ENCODE assay signal across 33 cellular contexts in genomic region chr3:26536955-26537354, GRCh38.
"Had no signal": no experiment of that assay in that cellular context is flagged by ENCODE, and none has a peak within 500 bp of the region (broad histone marks: within the 10 kb centered on the region; RNA-seq: fewer than 3 reads in every experiment).

No MANE protein-coding gene starts in this region.

- H3K36me3 ChIP-seq: adrenal gland, brain microvascular endothelial cell, breast epithelium had no signal

- H3K4me1 ChIP-seq: adrenal gland, body of pancreas, breast epithelium had no signal

- FAIRE-seq: astrocyte, TTC549 had no signal

- H3K9me3 ChIP-seq: adrenal gland, body of pancreas had no signal

- H3K27ac ChIP-seq: adrenal gland, body of pancreas, brain microvascular endothelial cell, breast epithelium, VCaP had no signal

- ATAC-seq: activated CD8-positive, alpha-beta T cell treated with anti-CD3 and anti-CD28 coated beads for 36 hours; activated naive CD4-positive, alpha-beta T cell treated with anti-CD3 and anti-CD28 coated beads, Interleukin-2, amount 50 U/mL, for 72 hours; activated T-cell treated with anti-CD3 and anti-CD28 coated beads, Interleukin-2, amount 50 U/mL, for 4 hours; activated T-cell treated with anti-CD3 and anti-CD28 coated beads, Interleukin-2, amount 50 U/mL, for 72 hours; activated T-helper 17 cell treated with anti-CD3 and anti-CD28 coated beads, Interleukin-2, amount 50 U/mL, for 72 hours; body of pancreas had no signal

- H3K4me3 ChIP-seq: adrenal gland, body of pancreas, breast epithelium had no signal

- DNase-seq: activated B cell treated with CpG ODN at 0.5 μM for 24 hours; activated CD4-positive, alpha-beta memory T cell treated with anti-CD3 and anti-CD28 coated beads for 36 hours; activated CD4-positive, alpha-beta T cell treated with anti-CD3 and anti-CD28 coated beads for 4 hours; activated CD4-positive, alpha-beta T cell treated with anti-CD3 and anti-CD28 coated beads, Interleukin-2, amount 10 ng/mL, durations not matched to agents 24 days and 14 days; activated CD4-positive, alpha-beta T cell treated with anti-CD3 and anti-CD28 coated beads, Interleukin-2, amount 50 U/mL, for 1 hour; activated CD4-positive, alpha-beta T cell treated with anti-CD3 and anti-CD28 coated beads, Interleukin-2, amount 50 U/mL, for 4 hours; activated CD4-positive, CD25-positive, alpha-beta regulatory T cell treated with anti-CD3 and anti-CD28 coated beads, Interleukin-2, amount 50 U/mL, for 72 hours; activated CD8-positive, alpha-beta memory T cell treated with anti-CD3 and anti-CD28 coated beads, Interleukin-2, amount 50 U/mL, for 4 hours; activated CD8-positive, alpha-beta T cell treated with anti-CD3 and anti-CD28 coated beads for 36 hours; activated effector memory CD4-positive, alpha-beta T cell treated with anti-CD3 and anti-CD28 coated beads, Interleukin-2, amount 50 U/mL, for 16 hours; activated gamma-delta T cell treated with Interleukin-2 at 50 U/mL for 16 hours; activated naive CD4-positive, alpha-beta T cell; activated naive CD4-positive, alpha-beta T cell treated with anti-CD3 and anti-CD28 coated beads for 36 hours; activated naive CD4-positive, alpha-beta T cell treated with anti-CD3 and anti-CD28 coated beads, Interleukin-2, amount 50 U/mL, for 16 hours; activated naive CD8-positive, alpha-beta T cell treated with anti-CD3 and anti-CD28 coated beads for 36 hours; activated T-cell treated with anti-CD3 and anti-CD28 coated beads for 4 hours; activated T-cell treated with anti-CD3 and anti-CD28 coated beads, Interleukin-2, amount 50 U/mL, for 1 hour; activated T-cell treated with anti-CD3 and anti-CD28 coated beads, Interleukin-2, amount 50 U/mL, for 4 hours; activated T-cell treated with anti-CD3 and anti-CD28 coated beads, Interleukin-2, amount 50 U/mL, for 72 hours; adrenal gland; amniotic stem cell; aorta; body of pancreas; brain microvascular endothelial cell; central memory CD4-positive, alpha-beta T cell; T-helper 2 cell; T-helper 9 cell had no signal

- H3K27me3 ChIP-seq: adrenal gland, body of pancreas, brain microvascular endothelial cell, breast epithelium had no signal
